Comparison of ENCODE assay signal across 8 cellular contexts in genomic region chr1:117930484-117930883, GRCh38.
DNase-seq lines count a peak whose midpoint lies in the region; ATAC-seq lines count a peak whose summit lies in the region.

No MANE protein-coding gene starts in this region.

- H3K4me1 ChIP-seq in endocrine pancreas (ENCODE audit: control insufficient read depth, insufficient read depth, low read length) (peaks cover 26% of the 10 kb centered on the region), neuron (ENCODE audit: insufficient read depth, low read length) (peaks cover 18% of the 10 kb centered on the region)

- ATAC-seq in GM19395 (IDR thresholded peaks at IDR 0.05; ENCODE audit: unreplicated experiment) = no peak
- no peak for ATAC-seq in HG02970 (IDR thresholded peaks at IDR 0.05; ENCODE audit: low FRiP score, unreplicated experiment)

- H2AFZ ChIP-seq in neuron (ENCODE audit: low read depth, low read length) = peak overlapping the region; percentile 90

- H3K27me3 ChIP-seq in endocrine pancreas (ENCODE audit: control insufficient read depth, insufficient read depth, low read length) (no peaks in the 10 kb centered on the region), neuron (ENCODE audit: insufficient read depth, low read length) (no peaks in the 10 kb centered on the region)

- H3K9me3 ChIP-seq in endocrine pancreas (ENCODE audit: control insufficient read depth, low read length) = no peaks in the 10 kb centered on the region
- no peaks in the 10 kb centered on the region for H3K9me3 ChIP-seq in neuron (ENCODE audit: low read length)

- H3K36me3 ChIP-seq in endocrine pancreas (ENCODE audit: control insufficient read depth, insufficient read depth, low read length) = no peaks in the 10 kb centered on the region
- H3K36me3 ChIP-seq in neuron (ENCODE audit: insufficient read depth, low read length) = peaks cover 10% of the 10 kb centered on the region

- H3K4me3 ChIP-seq in endocrine pancreas (ENCODE audit: control insufficient read depth, insufficient read depth, low read length) (peak overlapping the region; percentile 94), neuron (ENCODE audit: low read length) (peak overlapping the region; percentile 75)

- DNase-seq in ELR (ENCODE audit: low read depth) (peak; percentile 19), NCI-H2107 treated with DMSO at 0.1 percent for 48 hours (lab: John Stamatoyannopoulos, UW; ENCODE audit: unreplicated experiment) (peak; percentile 45), NCI-H2227 (lab: John Stamatoyannopoulos, UW; ENCODE audit: unreplicated experiment) (no peak), COLO829 (ENCODE audit: low spot score) (no peak)

- peak overlapping the region; percentile 78 for H3K9ac ChIP-seq in endocrine pancreas (ENCODE audit: control insufficient read depth, insufficient read depth, low read length)

Comparison
In these comparisons a context has a peak if more than half of its experiments do, and no peak if none do; other contexts are left out.
1. DNase-seq: peak in ELR (single experiment) and NCI-H2107 treated with DMSO at 0.1 percent for 48 hours (single experiment); none in NCI-H2227 (single experiment) and COLO829 (single experiment).